Comparison of ENCODE assay signal across 11 cellular contexts in the genomic region with DNA sequence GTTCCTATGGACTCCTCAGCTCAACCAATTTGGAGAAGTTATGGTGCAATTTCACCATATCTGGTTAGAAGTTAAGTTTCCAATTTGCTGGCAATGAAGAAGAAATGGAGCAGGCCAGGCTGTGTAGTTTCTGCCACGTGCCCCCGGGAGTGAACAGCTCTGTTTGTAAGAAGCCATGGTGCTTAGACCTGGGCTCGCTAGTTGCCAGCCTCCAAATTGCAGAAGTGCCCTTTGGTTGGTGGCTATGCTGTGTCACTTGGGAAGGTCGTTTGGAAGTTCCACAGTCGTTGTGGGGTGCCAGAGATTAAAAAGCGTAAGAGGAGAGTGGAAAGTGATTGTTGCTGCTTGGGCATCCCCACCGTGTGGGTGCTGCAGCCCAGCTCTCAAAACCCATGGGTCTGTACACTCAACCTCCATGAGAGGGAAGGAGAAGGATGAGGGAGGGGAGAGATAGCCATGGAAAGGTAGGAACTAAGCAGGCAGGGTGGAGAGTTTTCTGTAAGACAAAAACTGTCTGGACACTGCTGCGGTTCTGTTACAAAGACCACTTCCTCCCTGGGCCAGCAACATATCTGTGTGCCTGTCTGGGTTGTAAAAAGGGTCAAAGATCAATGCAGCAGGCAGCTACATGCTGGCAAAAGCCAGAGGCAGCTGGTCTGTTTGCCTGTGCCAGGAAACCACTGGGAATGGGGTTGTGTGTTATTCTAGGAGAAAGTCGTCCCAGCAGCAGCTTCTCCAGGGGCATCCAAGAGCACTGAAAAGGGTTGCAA. TPM values are rescaled to one million over a fixed set of nuclear protein-coding genes. Genes with fewer than 3 reads are reported as not detected.
A peak's percentile ranks its signal among the peaks of the same experiment; 100 is the strongest.
DNase-seq lines count a peak whose midpoint lies in the region; ATAC-seq, FAIRE-seq and TF ChIP-seq lines count a peak whose summit lies in the region.
"Had no signal": no experiment of that assay in that cellular context is flagged by ENCODE, and none has a peak within 500 bp of the region (broad histone marks: within the 10 kb centered on the region; RNA-seq: fewer than 3 reads in every experiment).

No MANE protein-coding gene starts in this region.

- no peak for ATAC-seq in effector memory CD8-positive, alpha-beta T cell (replicated peaks)
- ATAC-seq in pancreas (peak; percentile 76 to 87 (median 80)), HG03439 (IDR thresholded peaks at IDR 0.05; ENCODE audit: unreplicated experiment) (no peak), GM21717 (IDR thresholded peaks at IDR 0.05; ENCODE audit: unreplicated experiment) (no peak), GM21367 (IDR thresholded peaks at IDR 0.05; ENCODE audit: unreplicated experiment) (no peak)

- TF ChIP-seq CTCF in pancreas (IDR thresholded peaks at IDR 0.05): no peak

- no peak for FAIRE-seq in pancreas (lab: Jason Lieb, UNC)

- H3K27ac Mint-ChIP-seq in effector memory CD8-positive, alpha-beta T cell: peak overlapping the region; percentile 90 to 95
- H3K27ac Mint-ChIP-seq: activated CD4-positive, alpha-beta T cell treated with anti-CD3 and anti-CD28 coated beads, Interleukin-2, amount 10 ng/mL, durations not matched to agents 7 days and 5 days had no signal

- H3K4me3 ChIP-seq in pancreas: no peak overlapping the region

- DNase-seq in GDM1 (lab: John Stamatoyannopoulos, UW): peak; percentile 50
- DNase-seq in NOMO-1 treated with DMSO at 0.1 percent for 48 hours (lab: John Stamatoyannopoulos, UW; ENCODE audit: unreplicated experiment): peak; percentile 69
- DNase-seq in effector memory CD8-positive, alpha-beta T cell: no peak
- peak in 3 of 6 donors; percentile 13 to 43 (median 28) for DNase-seq in pancreas
- DNase-seq in activated effector memory CD4-positive, alpha-beta T cell treated with anti-CD3 and anti-CD28 coated beads, Interleukin-2, amount 50 U/mL, for 16 hours: no peak
- DNase-seq: activated CD4-positive, alpha-beta T cell treated with anti-CD3 and anti-CD28 coated beads, Interleukin-2, amount 10 ng/mL, durations not matched to agents 7 days and 5 days; amniotic stem cell had no signal

- peak overlapping the region; percentile 69 to 80 for H3K4me3 Mint-ChIP-seq in effector memory CD8-positive, alpha-beta T cell

- H3K27me3 Mint-ChIP-seq in effector memory CD8-positive, alpha-beta T cell: no peaks in the 10 kb centered on the region
- H3K27me3 Mint-ChIP-seq: activated CD4-positive, alpha-beta T cell treated with anti-CD3 and anti-CD28 coated beads, Interleukin-2, amount 10 ng/mL, durations not matched to agents 7 days and 5 days had no signal

- no peak overlapping the region for H3K27ac ChIP-seq in pancreas

- WGBS in pancreas, 2 donors: 20 to 34% methylated on average over 9 of the region's 9 CpGs

- H3K9me3 ChIP-seq in pancreas: no peaks in the 10 kb centered on the region

- peaks cover 43% of the 10 kb centered on the region for H3K36me3 Mint-ChIP-seq in effector memory CD8-positive, alpha-beta T cell (ENCODE audit: insufficient read depth)

- H3K4me1 Mint-ChIP-seq in effector memory CD8-positive, alpha-beta T cell (ENCODE audit: low read depth in 2 of 2): peaks cover 41 to 53% of the 10 kb centered on the region in 2 donors

- H3K36me3 ChIP-seq in pancreas: no peaks in the 10 kb centered on the region

- intact Hi-C loops in pancreas (cut with DNase I): no loop called here

- no peaks in the 10 kb centered on the region for H3K27me3 ChIP-seq in pancreas

- H3K9me3 Mint-ChIP-seq in effector memory CD8-positive, alpha-beta T cell: no peaks in the 10 kb centered on the region

- H3K4me1 ChIP-seq in pancreas: peaks cover 0 to 14% (median 0%) of the 10 kb centered on the region in 3 donors

RNA-seq across cellular contexts. Expression of a gene that starts 10.8 kb away (rescaled TPM):
- 10 to 100 TPM in 2 of 6 donors, 1 to 10 TPM in 4; 1.3 to 33.2 (median 6.0) TPM for total RNA-seq in pancreas
- 1 to 10 TPM; 1.4 to 3.6 TPM for polyA plus RNA-seq in pancreas
- total RNA-seq: G401 had no signal

Comparison
In these comparisons a context has a peak if more than half of its experiments do, and no peak if none do; other contexts are left out.
1. DNase-seq: peak in GDM1 (single experiment) and NOMO-1 treated with DMSO at 0.1 percent for 48 hours (single experiment); none in effector memory CD8-positive, alpha-beta T cell (0 of 3) and activated effector memory CD4-positive, alpha-beta T cell treated with anti-CD3 and anti-CD28 coated beads, Interleukin-2, amount 50 U/mL, for 16 hours (single experiment).
2. ATAC-seq: peak in pancreas (4 of 4); none in effector memory CD8-positive, alpha-beta T cell (single experiment), HG03439 (single experiment), GM21717 (single experiment) and GM21367 (single experiment).